ENCODE assay signal across 1 cellular context in genomic region chr6:108850669-108851467, GRCh38.
TF ChIP-seq lines count a peak whose summit lies in the region.

No MANE protein-coding gene starts in this region.

TF ChIP-seq in HepG2, 621 proteins besides CTCF, POLR2A, EP300 and RAD21 (continued from another document and continues in another):
- TF ChIP-seq GMEB1 (CRISPR knock-in tag; IDR thresholded peaks at IDR 0.05; ENCODE audit: borderline replicate concordance) (no peak), ZNF564 (CRISPR knock-in tag; IDR thresholded peaks at IDR 0.05) (no peak), ARID4A (CRISPR knock-in tag; IDR thresholded peaks at IDR 0.05; ENCODE audit: borderline replicate concordance) (no peak), NFAT5 (CRISPR knock-in tag; IDR thresholded peaks at IDR 0.05) (no peak), EEA1 (CRISPR knock-in tag; IDR thresholded peaks at IDR 0.05; ENCODE audit: borderline replicate concordance) (no peak), ZNF570 (CRISPR knock-in tag; IDR thresholded peaks at IDR 0.05; ENCODE audit: borderline replicate concordance) (no peak), DMAP1 (CRISPR knock-in tag; IDR thresholded peaks at IDR 0.05) (0 out of 2 replicates have a peak, but pooled peaks have one; percentile 52), FOXO4 (CRISPR knock-in tag; conservative IDR thresholded peaks at IDR 0.05) (no peak), HNF4A (CRISPR knock-in tag; IDR thresholded peaks at IDR 0.05) (peak; percentile 52), PTBP1 (IDR thresholded peaks at IDR 0.05; ENCODE audit: low read depth, low read length, poor library complexity, severe bottlenecking) (no peak), ELF3 (CRISPR knock-in tag; IDR thresholded peaks at IDR 0.05) (no peak), SNAI1 (CRISPR knock-in tag; IDR thresholded peaks at IDR 0.05; ENCODE audit: borderline replicate concordance) (no peak), ZNF800 (CRISPR knock-in tag; IDR thresholded peaks at IDR 0.05) (no peak), TBP (CRISPR knock-in tag; IDR thresholded peaks at IDR 0.05) (no peak), FLYWCH1 (CRISPR knock-in tag; IDR thresholded peaks at IDR 0.05) (no peak), ZNF225 (CRISPR knock-in tag; IDR thresholded peaks at IDR 0.05) (no peak), ZNF430 (CRISPR knock-in tag; IDR thresholded peaks at IDR 0.05) (no peak), IKZF4 (CRISPR knock-in tag; IDR thresholded peaks at IDR 0.05; ENCODE audit: borderline replicate concordance, low read depth, not compliant biosample characterization) (no peak), ZNF34 (CRISPR knock-in tag; IDR thresholded peaks at IDR 0.05; ENCODE audit: borderline replicate concordance) (no peak), ZNF781 (CRISPR knock-in tag; IDR thresholded peaks at IDR 0.05; ENCODE audit: borderline replicate concordance, not compliant biosample characterization) (no peak), NFIC (IDR thresholded peaks at IDR 0.05; ENCODE audit: low read length) (no peak), ZNF672 (CRISPR knock-in tag; IDR thresholded peaks at IDR 0.05) (no peak), GATA4 (IDR thresholded peaks at IDR 0.05; ENCODE audit: borderline replicate concordance, low read depth) (no peak), FUBP1 (CRISPR knock-in tag; IDR thresholded peaks at IDR 0.05; ENCODE audit: borderline replicate concordance) (no peak), ZNF234 (CRISPR knock-in tag; conservative IDR thresholded peaks at IDR 0.05) (no peak), CENPBD1 (CRISPR knock-in tag; IDR thresholded peaks at IDR 0.05; ENCODE audit: borderline replicate concordance, low read depth) (no peak), ZNF891 (CRISPR knock-in tag; IDR thresholded peaks at IDR 0.05) (no peak), ZBTB34 (CRISPR knock-in tag; IDR thresholded peaks at IDR 0.05) (no peak), CC2D1A (CRISPR knock-in tag; IDR thresholded peaks at IDR 0.05) (no peak), AGO1 (IDR thresholded peaks at IDR 0.05; ENCODE audit: low read depth, low read length, poor library complexity, severe bottlenecking) (no peak), ZFP36L2 (CRISPR knock-in tag; IDR thresholded peaks at IDR 0.05) (no peak), IKZF1 (IDR thresholded peaks at IDR 0.05) (no peak), JARID2 (CRISPR knock-in tag; IDR thresholded peaks at IDR 0.05; ENCODE audit: insufficient replicate concordance) (no peak), SPEN (CRISPR knock-in tag; IDR thresholded peaks at IDR 0.05; ENCODE audit: low read depth) (no peak), ZNF292 (CRISPR knock-in tag; IDR thresholded peaks at IDR 0.05; ENCODE audit: borderline replicate concordance, low read depth) (no peak), SSRP1 (CRISPR knock-in tag; IDR thresholded peaks at IDR 0.05) (no peak), PAX8 (CRISPR knock-in tag; IDR thresholded peaks at IDR 0.05; ENCODE audit: borderline replicate concordance) (no peak), RXRB (CRISPR knock-in tag; IDR thresholded peaks at IDR 0.05; ENCODE audit: borderline replicate concordance) (peak; percentile 52; the same call in 1 of the 2 replicates), SOX5 (CRISPR knock-in tag; IDR thresholded peaks at IDR 0.05; ENCODE audit: borderline replicate concordance) (no peak), ZNF432 (CRISPR knock-in tag; IDR thresholded peaks at IDR 0.05; ENCODE audit: borderline replicate concordance) (no peak), MIER2 (CRISPR knock-in tag; IDR thresholded peaks at IDR 0.05) (no peak), HIC2 (CRISPR knock-in tag; IDR thresholded peaks at IDR 0.05; ENCODE audit: low read depth) (no peak), ZNF264 (CRISPR knock-in tag; IDR thresholded peaks at IDR 0.05) (no peak), NCOA1 (CRISPR knock-in tag; IDR thresholded peaks at IDR 0.05) (no peak), HNRNPK (IDR thresholded peaks at IDR 0.05; ENCODE audit: low read depth, low read length, poor library complexity, severe bottlenecking) (no peak), WIZ (CRISPR knock-in tag; IDR thresholded peaks at IDR 0.05) (no peak)
